11 cellular contexts compared by ENCODE assay signal in genomic region chr6:151763303-151763702, GRCh38. TPM values are rescaled to one million over a fixed set of nuclear protein-coding genes. Genes with fewer than 3 reads are reported as not detected.
A peak's percentile ranks its signal among the peaks of the same experiment; 100 is the strongest.
DNase-seq lines count a peak whose midpoint lies in the region; ATAC-seq and TF ChIP-seq lines count a peak whose summit lies in the region.
"Had no signal": no experiment of that assay in that cellular context is flagged by ENCODE, and none has a peak within 500 bp of the region (broad histone marks: within the 10 kb centered on the region; RNA-seq: fewer than 3 reads in every experiment).

No MANE protein-coding gene starts in this region.

- peak overlapping the region; percentile 32 for H3K27ac ChIP-seq in VCaP
- peak overlapping the region; percentile 32 for H3K27ac ChIP-seq in cardiac muscle cell
- H3K27ac ChIP-seq in skin epidermis, result peak overlapping the region in 17 of 21 experiments; percentile 1 to 86 (median 62)

- peaks cover 13% of the 10 kb centered on the region for H3K4me1 ChIP-seq in cardiac muscle cell (ENCODE audit: low read depth)

- no peaks in the 10 kb centered on the region for H3K36me3 ChIP-seq in cardiac muscle cell
- H3K36me3 ChIP-seq: pancreas had no signal

- no peak overlapping the region for H3K4me3 ChIP-seq in cardiac muscle cell
- H3K4me3 ChIP-seq in skin epidermis, result peak overlapping the region; percentile 7 to 39 (median 13)

- TF ChIP-seq CTCF in GM12872 (IDR thresholded peaks at IDR 0.05; ENCODE audit: insufficient read depth, low read depth, low read length) (peak; percentile 17; the same call in 1 of the 3 replicates), VCaP (conservative IDR thresholded peaks at IDR 0.05) (no peak), cardiac muscle cell (IDR thresholded peaks at IDR 0.05; ENCODE audit: low read depth, low read length) (peak; percentile 47)

- no peaks in the 10 kb centered on the region for H3K27me3 ChIP-seq in cardiac muscle cell
- H3K27me3 ChIP-seq: pancreas had no signal

- no peaks in the 10 kb centered on the region for H3K9me3 ChIP-seq in cardiac muscle cell (ENCODE audit: low read depth)
- H3K9me3 ChIP-seq: pancreas had no signal

- DNase-seq in cardiac muscle cell (ENCODE audit: low read depth in 1 of 2, low spot score in 1 of 2) (peak in 1 of 2 donors; percentile 57), SHP77 treated with DMSO at 0.1 percent for 48 hours (lab: John Stamatoyannopoulos, UW) (no peak), NCI-H2107 (lab: John Stamatoyannopoulos, UW) (no peak), HCEC 1CT (no peak)
- DNase-seq: activated CD4-positive, CD25-positive, alpha-beta regulatory T cell treated with anti-CD3 and anti-CD28 coated beads, Interleukin-2, amount 50 U/mL, for 72 hours had no signal

- ATAC-seq in GM19452 (IDR thresholded peaks at IDR 0.05; ENCODE audit: unreplicated experiment), result no peak

RNA-seq across cellular contexts. Expression of gene ESR1, which starts 44.2 kb away (rescaled TPM):
- total RNA-seq in cardiac muscle cell, result 1.9 and 5.1 TPM in 2 replicates
- 1.6 and 4.5 TPM in 2 replicates for polyA plus RNA-seq in cardiac muscle cell
- total RNA-seq: dermis microvascular lymphatic vessel endothelial cell had no signal
